In the genomic region with DNA sequence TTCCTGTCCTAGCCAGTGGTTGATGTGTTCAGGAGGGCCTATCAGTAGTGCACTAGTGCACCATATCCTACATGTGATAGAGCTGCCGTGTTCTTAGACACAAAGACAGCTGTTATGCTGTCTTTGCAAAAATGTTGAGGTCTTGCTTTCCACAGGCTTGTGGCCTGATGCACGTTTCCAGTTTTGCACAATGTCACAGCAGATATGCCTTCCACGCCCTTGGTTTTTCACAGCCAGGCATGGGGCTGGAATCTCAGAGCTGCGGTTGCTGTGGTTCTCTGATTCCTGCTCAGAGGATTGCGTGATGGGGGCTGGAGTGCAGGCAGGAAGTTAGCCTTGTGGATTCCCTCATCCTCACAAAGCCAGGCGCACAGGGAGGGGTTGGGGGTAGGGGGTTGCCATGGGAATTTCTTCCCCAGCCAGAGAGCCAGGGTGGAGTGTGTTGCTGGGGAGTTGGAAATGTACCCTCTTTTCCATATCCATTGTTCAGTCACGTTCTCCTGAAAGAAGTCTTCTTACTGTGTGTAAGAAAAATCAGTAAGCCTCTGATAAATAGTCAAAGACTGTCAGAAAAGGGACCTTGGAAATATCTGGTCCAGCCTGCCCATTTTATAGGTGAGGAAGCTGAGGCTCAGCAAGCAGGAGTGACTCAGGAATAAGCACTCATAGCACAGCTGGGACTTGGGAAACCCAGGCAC, we compare ENCODE assay signal across 9 cellular contexts.
DNase-seq lines count a peak whose midpoint lies in the region; ATAC-seq and TF ChIP-seq lines count a peak whose summit lies in the region.
"Had no signal": no experiment of that assay in that cellular context is flagged by ENCODE, and none has a peak within 500 bp of the region (broad histone marks: within the 10 kb centered on the region; RNA-seq: fewer than 3 reads in every experiment).

No MANE protein-coding gene starts in this region.

- no peak for TF ChIP-seq CTCF in astrocyte of the cerebellum (IDR thresholded peaks at IDR 0.05; ENCODE audit: low read depth, low read length, missing control alignments)
- TF ChIP-seq CTCF in GM13977 (IDR thresholded peaks at IDR 0.05; ENCODE audit: extremely low read depth, insufficient read depth, missing control alignments), result no peak
- TF ChIP-seq CTCF in upper lobe of right lung (IDR thresholded peaks at IDR 0.05), result no peak

- H3K27ac ChIP-seq in HUES48 (ENCODE audit: low read depth, low read length) (peak overlapping the region; percentile 88), muscle layer of duodenum (ENCODE audit: low read length) (peak overlapping the region; percentile 62), upper lobe of right lung (no peak overlapping the region)
- H3K27ac ChIP-seq: adrenal gland had no signal

- no peak for ATAC-seq in HG02981 (IDR thresholded peaks at IDR 0.05; ENCODE audit: unreplicated experiment)
- ATAC-seq in upper lobe of right lung, result no peak

- H3K4me3 ChIP-seq in HUES48 (ENCODE audit: low read depth, low read length) (no peak overlapping the region), astrocyte of the cerebellum (ENCODE audit: low read depth, low read length) (no peak overlapping the region), muscle layer of duodenum (ENCODE audit: low read depth in 1 of 2, low read length in 2 of 2) (no peak overlapping the region), upper lobe of right lung (no peak overlapping the region)
- H3K4me3 ChIP-seq: adrenal gland had no signal

- DNase-seq in AG20443 (ENCODE audit: low spot score), result peak; percentile 76
- DNase-seq in astrocyte of the cerebellum (ENCODE audit: low read depth), result peak; percentile 97
- DNase-seq in hippocampal formation (lab: John Stamatoyannopoulos, UW), result no peak
- no peak for DNase-seq in GM13977 (ENCODE audit: low spot score)
- no peak for DNase-seq in upper lobe of right lung
- DNase-seq: adrenal gland had no signal

- intact Hi-C loops in upper lobe of right lung (cut with DNase I), result no loop called here

- H3K9ac ChIP-seq in HUES48 (ENCODE audit: low read depth, low read length), result peak overlapping the region; percentile 2; the same call in 1 of the 2 replicates

- no peaks in the 10 kb centered on the region for H3K9me3 ChIP-seq in HUES48 (ENCODE audit: control insufficient read depth, insufficient read depth, low read length)
- H3K9me3 ChIP-seq in muscle layer of duodenum (ENCODE audit: control insufficient read depth in 1 of 2, low read length in 2 of 2), result no peaks in the 10 kb centered on the region
- H3K9me3 ChIP-seq in upper lobe of right lung, result no peaks in the 10 kb centered on the region
- H3K9me3 ChIP-seq: adrenal gland had no signal

- H3K27me3 ChIP-seq in HUES48 (ENCODE audit: control insufficient read depth, insufficient read depth, low read length) (no peaks in the 10 kb centered on the region), muscle layer of duodenum (ENCODE audit: low read depth, low read length) (no peaks in the 10 kb centered on the region), upper lobe of right lung (no peaks in the 10 kb centered on the region)
- H3K27me3 ChIP-seq: adrenal gland had no signal

- in situ Hi-C loops in astrocyte of the cerebellum (cut with HindIII; ENCODE audit: low sequenced_read_pairs), result loop anchor here (5.0 kb wide), 1 partner anchor 37 kb away; no protein-coding TSS in a partner anchor
- in situ Hi-C loops in GM13977 (cut with MboI; ENCODE audit: low pct_unique_long_range_greater_than_20kb, low sequenced_read_pairs, unreplicated experiment), result no loop called here

- H3K36me3 ChIP-seq in HUES48 (ENCODE audit: control insufficient read depth, insufficient read depth, low read length) (no peaks in the 10 kb centered on the region), muscle layer of duodenum (ENCODE audit: control insufficient read depth in 1 of 2, insufficient read depth in 2 of 2, low read length in 2 of 2) (no peaks in the 10 kb centered on the region), upper lobe of right lung (no peaks in the 10 kb centered on the region)
- H3K36me3 ChIP-seq: adrenal gland had no signal

- peaks cover 78% of the 10 kb centered on the region for H3K4me1 ChIP-seq in HUES48 (ENCODE audit: control insufficient read depth, insufficient read depth, low read length)
- H3K4me1 ChIP-seq in muscle layer of duodenum (ENCODE audit: control insufficient read depth in 1 of 2, insufficient read depth in 2 of 2, low read length in 2 of 2), result peaks cover 64 to 91% of the 10 kb centered on the region in 2 donors
- peaks cover 85% of the 10 kb centered on the region for H3K4me1 ChIP-seq in upper lobe of right lung

Comparison
In these comparisons a context has a peak if more than half of its experiments do, and no peak if none do; other contexts are left out.
1. DNase-seq: peak in AG20443 (single experiment) and astrocyte of the cerebellum (single experiment); none in hippocampal formation (0 of 2), GM13977 (single experiment) and upper lobe of right lung (single experiment).